In genomic region chr5:175321927-175322532, GRCh38 we compare ENCODE assay signal across 9 cellular contexts.
DNase-seq lines count a peak whose midpoint lies in the region; ATAC-seq, FAIRE-seq and TF ChIP-seq lines count a peak whose summit lies in the region.
"Had no signal": no experiment of that assay in that cellular context is flagged by ENCODE, and none has a peak within 500 bp of the region (broad histone marks: within the 10 kb centered on the region; RNA-seq: fewer than 3 reads in every experiment).

No MANE protein-coding gene starts in this region.

- TF ChIP-seq CTCF in MM.1S (IDR thresholded peaks at IDR 0.05; ENCODE audit: low read length) (no peak), body of pancreas (IDR thresholded peaks at IDR 0.05) (no peak)

- no peak for TF ChIP-seq POLR2A in body of pancreas (IDR thresholded peaks at IDR 0.05)

- DNase-seq in GM18507 (ENCODE audit: extremely low spot score, insufficient read length, low read depth) (no peak), MM.1S (peak; percentile 66), body of pancreas (peak in 3 of 4 donors; percentile 5 to 21 (median 16)), myocyte (ENCODE audit: low read depth) (peak; percentile 27), NCI-H446 treated with DMSO at 0.1 percent for 48 hours (lab: John Stamatoyannopoulos, UW) (no peak), GM19239 (ENCODE audit: insufficient read length, low spot score) (no peak), NCI-H345 treated with DMSO at 0.1 percent for 48 hours (lab: John Stamatoyannopoulos, UW; ENCODE audit: unreplicated experiment) (no peak)

- intact Hi-C loops in body of pancreas (cut with DNase I): no loop called here

- no peaks in the 10 kb centered on the region for H3K4me1 ChIP-seq in MM.1S (ENCODE audit: low read length)
- H3K4me1 ChIP-seq in body of pancreas: no peaks in the 10 kb centered on the region

- no peak overlapping the region for H3K4me2 ChIP-seq in MM.1S (ENCODE audit: low read depth, low read length)

- H3K9me3 ChIP-seq in MM.1S (replicated peaks; ENCODE audit: insufficient read depth, low read length) (no peaks in the 10 kb centered on the region), body of pancreas (no peaks in the 10 kb centered on the region)

- no peak overlapping the region for H3K4me3 ChIP-seq in MM.1S (ENCODE audit: low read length)
- no peak overlapping the region for H3K4me3 ChIP-seq in body of pancreas

- no peaks in the 10 kb centered on the region for H3K36me3 ChIP-seq in MM.1S (replicated peaks; ENCODE audit: insufficient read depth, low read length)
- H3K36me3 ChIP-seq in body of pancreas (replicated peaks in 1 of 2; ENCODE audit: insufficient read depth in 1 of 2, low read depth in 2 of 2): no peaks in the 10 kb centered on the region

- no peak overlapping the region for H3K27ac ChIP-seq in MM.1S (ENCODE audit: low read length)
- no peak overlapping the region for H3K27ac ChIP-seq in body of pancreas

- H3F3A ChIP-seq in MM.1S (ENCODE audit: insufficient read depth, low read length): no peaks in the 10 kb centered on the region

- H3K79me2 ChIP-seq in MM.1S (ENCODE audit: low read length): no peaks in the 10 kb centered on the region

- ATAC-seq in body of pancreas (no peak), HG03097 (IDR thresholded peaks at IDR 0.05; ENCODE audit: low FRiP score, unreplicated experiment) (no peak)

- H3K27me3 ChIP-seq in MM.1S (replicated peaks; ENCODE audit: insufficient read depth, low read length): no peaks in the 10 kb centered on the region
- peaks cover 0 to 3% of the 10 kb centered on the region in 2 donors for H3K27me3 ChIP-seq in body of pancreas

- no peaks in the 10 kb centered on the region for H3K9me2 ChIP-seq in MM.1S (replicated peaks; ENCODE audit: insufficient read depth, low read length)

- H4K20me1 ChIP-seq in MM.1S (ENCODE audit: insufficient read depth, low read length): no peaks in the 10 kb centered on the region

- peak; percentile 9 for FAIRE-seq in GM18507 (lab: Jason Lieb, UNC)
- FAIRE-seq in GM19239 (lab: Jason Lieb, UNC): no peak
- FAIRE-seq: colon had no signal

- no peak overlapping the region for H2AFZ ChIP-seq in MM.1S (ENCODE audit: low read length)

- whole genome bisulfite sequencing in body of pancreas, 2 donors: 20 to 26% methylated on average over 3 of the region's 3 CpGs

- no peak overlapping the region for H3K9ac ChIP-seq in MM.1S (ENCODE audit: low read length)

Comparison
In these comparisons a context has a peak if more than half of its experiments do, and no peak if none do; other contexts are left out.
1. DNase-seq: peak in MM.1S (single experiment), body of pancreas (3 of 4) and myocyte (single experiment); none in GM18507 (single experiment), NCI-H446 treated with DMSO at 0.1 percent for 48 hours (single experiment), GM19239 (single experiment) and NCI-H345 treated with DMSO at 0.1 percent for 48 hours (single experiment).